In genomic region chr1:220149742-220150141, GRCh38 we compare ENCODE assay signal across 1 cellular context.
TF ChIP-seq lines count a peak whose summit lies in the region.

No MANE protein-coding gene starts in this region.

TF ChIP-seq in GM12878, 131 proteins besides CTCF, POLR2A, EP300 and RAD21:
- 0 out of 2 replicates have a peak, but pooled peaks have one; percentile 36 for TF ChIP-seq MEF2A (IDR thresholded peaks at IDR 0.05; ENCODE audit: insufficient read depth, low read depth, low read length)
- TF ChIP-seq SPI1 (IDR thresholded peaks at IDR 0.05; ENCODE audit: borderline replicate concordance, insufficient read depth, low read depth, low read length) = peak; percentile 44; the same call in 1 of the 2 replicates
- TF ChIP-seq, protein P1, sequence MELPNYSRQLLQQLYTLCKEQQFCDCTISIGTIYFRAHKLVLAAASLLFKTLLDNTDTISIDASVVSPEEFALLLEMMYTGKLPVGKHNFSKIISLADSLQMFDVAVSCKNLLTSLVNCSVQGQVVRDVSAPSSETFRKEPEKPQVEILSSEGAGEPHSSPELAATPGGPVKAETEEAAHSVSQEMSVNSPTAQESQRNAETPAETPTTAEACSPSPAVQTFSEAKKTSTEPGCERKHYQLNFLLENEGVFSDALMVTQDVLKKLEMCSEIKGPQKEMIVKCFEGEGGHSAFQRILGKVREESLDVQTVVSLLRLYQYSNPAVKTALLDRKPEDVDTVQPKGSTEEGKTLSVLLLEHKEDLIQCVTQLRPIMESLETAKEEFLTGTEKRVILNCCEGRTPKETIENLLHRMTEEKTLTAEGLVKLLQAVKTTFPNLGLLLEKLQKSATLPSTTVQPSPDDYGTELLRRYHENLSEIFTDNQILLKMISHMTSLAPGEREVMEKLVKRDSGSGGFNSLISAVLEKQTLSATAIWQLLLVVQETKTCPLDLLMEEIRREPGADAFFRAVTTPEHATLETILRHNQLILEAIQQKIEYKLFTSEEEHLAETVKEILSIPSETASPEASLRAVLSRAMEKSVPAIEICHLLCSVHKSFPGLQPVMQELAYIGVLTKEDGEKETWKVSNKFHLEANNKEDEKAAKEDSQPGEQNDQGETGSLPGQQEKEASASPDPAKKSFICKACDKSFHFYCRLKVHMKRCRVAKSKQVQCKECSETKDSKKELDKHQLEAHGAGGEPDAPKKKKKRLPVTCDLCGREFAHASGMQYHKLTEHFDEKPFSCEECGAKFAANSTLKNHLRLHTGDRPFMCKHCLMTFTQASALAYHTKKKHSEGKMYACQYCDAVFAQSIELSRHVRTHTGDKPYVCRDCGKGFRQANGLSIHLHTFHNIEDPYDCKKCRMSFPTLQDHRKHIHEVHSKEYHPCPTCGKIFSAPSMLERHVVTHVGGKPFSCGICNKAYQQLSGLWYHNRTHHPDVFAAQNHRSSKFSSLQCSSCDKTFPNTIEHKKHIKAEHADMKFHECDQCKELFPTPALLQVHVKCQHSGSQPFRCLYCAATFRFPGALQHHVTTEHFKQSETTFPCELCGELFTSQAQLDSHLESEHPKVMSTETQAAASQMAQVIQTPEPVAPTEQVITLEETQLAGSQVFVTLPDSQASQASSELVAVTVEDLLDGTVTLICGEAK (IDR thresholded peaks at IDR 0.05; ENCODE audit: borderline replicate concordance) = no peak
